32 cellular contexts compared by ENCODE assay signal in genomic region chr15:80167936-80168335, GRCh38.
"Had no signal": no experiment of that assay in that cellular context is flagged by ENCODE, and none has a peak within 500 bp of the region (broad histone marks: within the 10 kb centered on the region; RNA-seq: fewer than 3 reads in every experiment).

No MANE protein-coding gene starts in this region.

- H3K27ac Mint-ChIP-seq: activated CD8-positive, alpha-beta T cell treated with anti-CD3 and anti-CD28 coated beads for 36 hours; activated naive CD8-positive, alpha-beta T cell; dendritic cell treated with granulocyte-macrophage colony-stimulating factor and Interleukin-4, amounts not matched to agents 40 ng/mL and 50 ng/mL, for 4 days; endodermal cell had no signal

- H3K4me3 Mint-ChIP-seq: activated CD8-positive, alpha-beta T cell treated with anti-CD3 and anti-CD28 coated beads for 36 hours; activated naive CD8-positive, alpha-beta T cell; activated T-cell treated with anti-CD3 and anti-CD28 coated beads, Interleukin-2, amount 50 U/mL, for 4 hours; dendritic cell treated with granulocyte-macrophage colony-stimulating factor and Interleukin-4, amounts not matched to agents 40 ng/mL and 50 ng/mL, for 4 days; endodermal cell had no signal

- H3K9me3 Mint-ChIP-seq: activated CD8-positive, alpha-beta T cell treated with anti-CD3 and anti-CD28 coated beads for 36 hours; activated T-cell treated with anti-CD3 and anti-CD28 coated beads, Interleukin-2, amount 50 U/mL, for 4 hours; dendritic cell treated with granulocyte-macrophage colony-stimulating factor and Interleukin-4, amounts not matched to agents 40 ng/mL and 50 ng/mL, for 4 days had no signal

- H3K27me3 Mint-ChIP-seq: activated CD8-positive, alpha-beta T cell treated with anti-CD3 and anti-CD28 coated beads for 36 hours; activated naive CD8-positive, alpha-beta T cell; dendritic cell treated with granulocyte-macrophage colony-stimulating factor and Interleukin-4, amounts not matched to agents 40 ng/mL and 50 ng/mL, for 4 days had no signal

- H3K4me1 Mint-ChIP-seq: endodermal cell had no signal

- H3K27ac ChIP-seq: adrenal gland, body of pancreas, cardiac muscle cell, colonic mucosa, dorsolateral prefrontal cortex, esophagus muscularis mucosa, foreskin keratinocyte, gastrocnemius medialis, heart left ventricle had no signal

- DNase-seq: activated CD4-positive, alpha-beta T cell treated with anti-CD3 and anti-CD28 coated beads for 48 hours; activated CD4-positive, alpha-beta T cell treated with anti-CD3 and anti-CD28 coated beads, Interleukin-2, amount 50 U/mL, for 1 hour; activated CD4-positive, alpha-beta T cell treated with anti-CD3 and anti-CD28 coated beads, Interleukin-2, amount 50 U/mL, for 48 hours; activated CD8-positive, alpha-beta memory T cell treated with anti-CD3 and anti-CD28 coated beads for 24 hours; activated CD8-positive, alpha-beta T cell treated with anti-CD3 and anti-CD28 coated beads for 36 hours; activated effector memory CD4-positive, alpha-beta T cell treated with Interleukin-2 at 50 U/mL for 16 hours; activated gamma-delta T cell treated with Interleukin-2 at 50 U/mL for 16 hours; activated naive CD4-positive, alpha-beta T cell treated with anti-CD3 and anti-CD28 coated beads, Interleukin-2, amount 50 U/mL, for 16 hours; activated naive CD4-positive, alpha-beta T cell treated with Interleukin-2 at 50 U/mL for 16 hours; activated T-cell treated with anti-CD3 and anti-CD28 coated beads, Interleukin-2, amount 50 U/mL, for 4 hours; amygdala; aorta; body of pancreas; central memory CD4-positive, alpha-beta T cell; cerebellar nuclear complex; colonic mucosa; dorsolateral prefrontal cortex; effector memory CD4-positive, alpha-beta T cell; endodermal cell; erythroblast; gastrocnemius medialis; glutamatergic neuron; heart left ventricle; T-helper 1 cell; T-helper 2 cell had no signal

- ATAC-seq: activated CD4-positive, CD25-positive, alpha-beta regulatory T cell treated with anti-CD3 and anti-CD28 coated beads, Interleukin-2, amount 50 U/mL, for 24 hours; activated CD8-positive, alpha-beta T cell treated with anti-CD3 and anti-CD28 coated beads for 36 hours; activated T-cell treated with anti-CD3 and anti-CD28 coated beads, Interleukin-2, amount 50 U/mL, for 4 hours; body of pancreas; foreskin keratinocyte; heart left ventricle had no signal
